31 cellular contexts compared by ENCODE assay signal in genomic region chr2:191328150-191328809, GRCh38.
"Had no signal": no experiment of that assay in that cellular context is flagged by ENCODE, and none has a peak within 500 bp of the region (broad histone marks: within the 10 kb centered on the region; RNA-seq: fewer than 3 reads in every experiment).

No MANE protein-coding gene starts in this region.

- H3K27me3 ChIP-seq: brain microvascular endothelial cell, dorsolateral prefrontal cortex, esophagus muscularis mucosa, foreskin keratinocyte, gastrocnemius medialis, heart left ventricle had no signal

- H3K4me3 Mint-ChIP-seq: activated B cell treated with CpG ODN at 0.5 μM for 24 hours; activated CD8-positive, alpha-beta T cell treated with anti-CD3 and anti-CD28 coated beads for 36 hours; activated naive CD8-positive, alpha-beta T cell; activated T-cell treated with anti-CD3 and anti-CD28 coated beads, Interleukin-2, amount 50 U/mL, for 4 hours; activated T-helper 17 cell treated with anti-CD3 and anti-CD28 coated beads, Interleukin-2, amount 50 U/mL, for 72 hours; central memory CD8-positive, alpha-beta T cell; dendritic cell treated with granulocyte-macrophage colony-stimulating factor and Interleukin-4, amounts not matched to agents 40 ng/mL and 50 ng/mL, for 4 days; endodermal cell had no signal

- ATAC-seq: activated CD4-positive, CD25-positive, alpha-beta regulatory T cell treated with anti-CD3 and anti-CD28 coated beads, Interleukin-2, amount 50 U/mL, for 24 hours; activated CD8-positive, alpha-beta T cell treated with anti-CD3 and anti-CD28 coated beads for 36 hours; activated T-cell treated with anti-CD3 and anti-CD28 coated beads, Interleukin-2, amount 50 U/mL, for 4 hours; activated T-helper 17 cell treated with anti-CD3 and anti-CD28 coated beads, Interleukin-2, amount 50 U/mL, for 72 hours; foreskin keratinocyte; gastrocnemius medialis; heart left ventricle had no signal

- H3K27ac ChIP-seq: brain microvascular endothelial cell, coronary artery, dorsolateral prefrontal cortex, esophagus muscularis mucosa, foreskin keratinocyte, gastrocnemius medialis, heart left ventricle, WERI-Rb-1 had no signal

- H3K4me1 Mint-ChIP-seq: activated B cell treated with CpG ODN at 0.5 μM for 24 hours; activated T-helper 17 cell treated with anti-CD3 and anti-CD28 coated beads, Interleukin-2, amount 50 U/mL, for 72 hours; central memory CD8-positive, alpha-beta T cell had no signal

- DNase-seq: activated B cell treated with CpG ODN at 0.5 μM for 24 hours; activated CD4-positive, alpha-beta T cell treated with anti-CD3 and anti-CD28 coated beads for 48 hours; activated CD4-positive, alpha-beta T cell treated with anti-CD3 and anti-CD28 coated beads, Interleukin-2, amount 50 U/mL, for 1 hour; activated CD4-positive, alpha-beta T cell treated with anti-CD3 and anti-CD28 coated beads, Interleukin-2, amount 50 U/mL, for 48 hours; activated CD8-positive, alpha-beta memory T cell treated with anti-CD3 and anti-CD28 coated beads for 24 hours; activated CD8-positive, alpha-beta T cell treated with anti-CD3 and anti-CD28 coated beads for 36 hours; activated effector memory CD4-positive, alpha-beta T cell treated with Interleukin-2 at 50 U/mL for 16 hours; activated gamma-delta T cell treated with Interleukin-2 at 50 U/mL for 16 hours; activated naive CD4-positive, alpha-beta T cell treated with anti-CD3 and anti-CD28 coated beads, Interleukin-2, amount 50 U/mL, for 16 hours; activated naive CD4-positive, alpha-beta T cell treated with Interleukin-2 at 50 U/mL for 16 hours; activated T-cell treated with anti-CD3 and anti-CD28 coated beads, Interleukin-2, amount 50 U/mL, for 4 hours; amniotic stem cell; anterior cingulate cortex; brain microvascular endothelial cell; dorsolateral prefrontal cortex; effector memory CD4-positive, alpha-beta T cell; endodermal cell; foreskin keratinocyte; gastrocnemius medialis; glutamatergic neuron; heart left ventricle; T-helper 2 cell; WERI-Rb-1 had no signal

- FAIRE-seq: bronchial epithelial cell had no signal

- H3K36me3 ChIP-seq: gastrocnemius medialis had no signal

- H3K9me3 ChIP-seq: esophagus muscularis mucosa, gastrocnemius medialis had no signal

- H3K27me3 Mint-ChIP-seq: activated B cell treated with CpG ODN at 0.5 μM for 24 hours; activated CD8-positive, alpha-beta T cell treated with anti-CD3 and anti-CD28 coated beads for 36 hours; dendritic cell treated with granulocyte-macrophage colony-stimulating factor and Interleukin-4, amounts not matched to agents 40 ng/mL and 50 ng/mL, for 4 days had no signal

- H3K27ac Mint-ChIP-seq: activated B cell treated with CpG ODN at 0.5 μM for 24 hours; activated CD8-positive, alpha-beta T cell treated with anti-CD3 and anti-CD28 coated beads for 36 hours; activated naive CD8-positive, alpha-beta T cell; activated T-helper 17 cell treated with anti-CD3 and anti-CD28 coated beads, Interleukin-2, amount 50 U/mL, for 72 hours; dendritic cell treated with granulocyte-macrophage colony-stimulating factor and Interleukin-4, amounts not matched to agents 40 ng/mL and 50 ng/mL, for 4 days; endodermal cell had no signal

- H3K4me1 ChIP-seq: gastrocnemius medialis had no signal

- H3K9me3 Mint-ChIP-seq: central memory CD8-positive, alpha-beta T cell; dendritic cell treated with granulocyte-macrophage colony-stimulating factor and Interleukin-4, amounts not matched to agents 40 ng/mL and 50 ng/mL, for 4 days had no signal

- H3K4me3 ChIP-seq: coronary artery, dorsolateral prefrontal cortex, esophagus muscularis mucosa, gastrocnemius medialis, heart left ventricle had no signal
